In genomic region chr2:68764781-68765385, GRCh38 we compare ENCODE assay signal across 10 cellular contexts. TPM values are rescaled to one million over a fixed set of nuclear protein-coding genes. Genes with fewer than 3 reads are reported as not detected.
DNase-seq lines count a peak whose midpoint lies in the region; ATAC-seq, FAIRE-seq and TF ChIP-seq lines count a peak whose summit lies in the region.
"Had no signal": no experiment of that assay in that cellular context is flagged by ENCODE, and none has a peak within 500 bp of the region (broad histone marks: within the 10 kb centered on the region; RNA-seq: fewer than 3 reads in every experiment).

No MANE protein-coding gene starts in this region.

- POLR2A ChIA-PET in A549 (lab: Yijun Ruan, JAX): no interaction called here

- 78% methylated on average over 5 of the region's 5 CpGs for whole genome bisulfite sequencing in A549 (ENCODE audit: missing lambda C conversion rate)
- WGBS in right lobe of liver (ENCODE audit: insufficient coverage, low coverage, low lambda C conversion rate, missing lambda C conversion rate): 58% methylated on average over 5 of the region's 5 CpGs

- H3K9me3 ChIP-seq in A549 (no peaks in the 10 kb centered on the region), right lobe of liver (no peaks in the 10 kb centered on the region), kidney (ENCODE audit: control insufficient read depth in 1 of 2, low read length in 2 of 2) (no peaks in the 10 kb centered on the region)

- no peaks in the 10 kb centered on the region for H3K27me3 ChIP-seq in HL-60 (ENCODE audit: insufficient read depth, poor library complexity, severe bottlenecking)
- no peaks in the 10 kb centered on the region for H3K27me3 ChIP-seq in right lobe of liver
- H3K27me3 ChIP-seq: foreskin keratinocyte had no signal

- H3K4me3 ChIP-seq in A549 (no peak overlapping the region), HL-60 (replicated peaks; ENCODE audit: insufficient read depth, low read length) (no peak overlapping the region), right lobe of liver (no peak overlapping the region), kidney (ENCODE audit: low read length in 2 of 2) (peak overlapping the region in 1 of 2 donors; percentile 6)

- H3K36me3 Mint-ChIP-seq in activated naive CD4-positive, alpha-beta T cell treated with anti-CD3 and anti-CD28 coated beads, Interleukin-2, amount 50 U/mL, for 72 hours: peaks cover 0 to under 1% of the 10 kb centered on the region in 2 donors

- TF ChIP-seq POLR2A in A549 (IDR thresholded peaks at IDR 0.05; ENCODE audit: low read length) (no peak), right lobe of liver (IDR thresholded peaks at IDR 0.05) (no peak)

- H3K9ac ChIP-seq in kidney (ENCODE audit: low read length in 2 of 2): no peak overlapping the region

- peak overlapping the region; percentile 79 to 95 for H3K27ac Mint-ChIP-seq in activated naive CD4-positive, alpha-beta T cell treated with anti-CD3 and anti-CD28 coated beads, Interleukin-2, amount 50 U/mL, for 72 hours

- H3K9me3 Mint-ChIP-seq in activated naive CD4-positive, alpha-beta T cell treated with anti-CD3 and anti-CD28 coated beads, Interleukin-2, amount 50 U/mL, for 72 hours: no peaks in the 10 kb centered on the region
- H3K9me3 Mint-ChIP-seq: nephron had no signal

- TF ChIP-seq CTCF in A549 (IDR thresholded peaks at IDR 0.05): no peak
- no peak for TF ChIP-seq CTCF in HL-60 (IDR thresholded peaks at IDR 0.05; ENCODE audit: insufficient read depth, low read length)
- TF ChIP-seq CTCF in right lobe of liver (IDR thresholded peaks at IDR 0.05): no peak
- TF ChIP-seq CTCF in kidney (IDR thresholded peaks at IDR 0.05; ENCODE audit: borderline replicate concordance, extremely low read depth, insufficient read depth): no peak

- no peaks in the 10 kb centered on the region for H3K36me3 ChIP-seq in right lobe of liver
- H3K36me3 ChIP-seq in kidney (ENCODE audit: control insufficient read depth in 1 of 2, insufficient read depth in 2 of 2, low read length in 2 of 2): no peaks in the 10 kb centered on the region

- peak overlapping the region; percentile 27; the same call in 1 of the 3 replicates for H3K4me2 ChIP-seq in A549

- H3K4me1 ChIP-seq in A549 (no peaks in the 10 kb centered on the region), right lobe of liver (peaks cover 0 to 5% (median 0%) of the 10 kb centered on the region in 4 donors), kidney (ENCODE audit: control insufficient read depth in 1 of 2, insufficient read depth in 1 of 2, low read depth in 1 of 2, low read length in 2 of 2) (peaks cover 0 to 14% of the 10 kb centered on the region in 2 donors)

- ATAC-seq in A549: no peak
- no peak for ATAC-seq in activated naive CD4-positive, alpha-beta T cell treated with anti-CD3 and anti-CD28 coated beads, Interleukin-2, amount 50 U/mL, for 72 hours
- peak in 2 of 4 donors; percentile 9 to 28 for ATAC-seq in right lobe of liver
- no peak for ATAC-seq in GM21528 (IDR thresholded peaks at IDR 0.05; ENCODE audit: low FRiP score, unreplicated experiment)
- ATAC-seq: foreskin keratinocyte had no signal

- H3K27ac ChIP-seq in A549 (no peak overlapping the region), HL-60 (replicated peaks) (peak overlapping the region; percentile 87), right lobe of liver (peak overlapping the region in 2 of 3 donors; percentile 69 to 76), kidney (ENCODE audit: low read depth in 2 of 2, low read length in 2 of 2) (peak overlapping the region in 1 of 2 donors; percentile 41)
- H3K27ac ChIP-seq: foreskin keratinocyte had no signal

- FAIRE-seq in A549 (lab: Jason Lieb, UNC) (no peak), kidney (lab: Jason Lieb, UNC) (no peak)

- TF ChIP-seq RAD21 in A549 (conservative IDR thresholded peaks at IDR 0.05 in 1 of 2, IDR thresholded peaks at IDR 0.05 in 1 of 2): no peak

- DNase-seq in A549 (ENCODE audit: low read depth in 1 of 2, low spot score in 1 of 2) (no peak), HL-60 (ENCODE audit: low read depth in 1 of 2, low spot score in 1 of 2) (no peak), right lobe of liver (no peak), kidney (no peak), NCI-H1930 (lab: John Stamatoyannopoulos, UW) (no peak), foreskin melanocyte (no peak)
- DNase-seq in activated naive CD4-positive, alpha-beta T cell treated with anti-CD3 and anti-CD28 coated beads, Interleukin-2, amount 50 U/mL, for 72 hours (ENCODE audit: low spot score in 2 of 2): no peak
- DNase-seq: foreskin keratinocyte had no signal

- CTCF ChIA-PET in A549 (lab: Yijun Ruan, JAX): interaction anchor here (0.7 to 4.6 kb wide), 7 partner anchors 9 to 191 kb away, joined by 3 to 47 read pairs (median 3); no protein-coding TSS in a partner anchor

- intact Hi-C loops in right lobe of liver (cut with DNase I): no loop called here
- intact Hi-C loops in kidney (cut with DNase I): no loop called here

- no peak for TF ChIP-seq EP300 in A549 (IDR thresholded peaks at IDR 0.05)

TF ChIP-seq in A549, 52 proteins besides CTCF, POLR2A, EP300 and RAD21:
- TF ChIP-seq RFX5 (IDR thresholded peaks at IDR 0.05): no peak
- TF ChIP-seq, protein P1, sequence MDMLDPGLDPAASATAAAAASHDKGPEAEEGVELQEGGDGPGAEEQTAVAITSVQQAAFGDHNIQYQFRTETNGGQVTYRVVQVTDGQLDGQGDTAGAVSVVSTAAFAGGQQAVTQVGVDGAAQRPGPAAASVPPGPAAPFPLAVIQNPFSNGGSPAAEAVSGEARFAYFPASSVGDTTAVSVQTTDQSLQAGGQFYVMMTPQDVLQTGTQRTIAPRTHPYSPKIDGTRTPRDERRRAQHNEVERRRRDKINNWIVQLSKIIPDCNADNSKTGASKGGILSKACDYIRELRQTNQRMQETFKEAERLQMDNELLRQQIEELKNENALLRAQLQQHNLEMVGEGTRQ (IDR thresholded peaks at IDR 0.05): no peak
- TF ChIP-seq EHF (CRISPR knock-in tag; IDR thresholded peaks at IDR 0.05): no peak
- no peak for TF ChIP-seq CEBPB (IDR thresholded peaks at IDR 0.05)
- TF ChIP-seq ELK1 (IDR thresholded peaks at IDR 0.05; ENCODE audit: low read depth, low read length): no peak
- no peak for TF ChIP-seq SMC3 (IDR thresholded peaks at IDR 0.05)
- TF ChIP-seq MAX (IDR thresholded peaks at IDR 0.05): no peak
- TF ChIP-seq MYC (IDR thresholded peaks at IDR 0.05; ENCODE audit: borderline replicate concordance, low read length): no peak
- no peak for TF ChIP-seq BHLHE40 (IDR thresholded peaks at IDR 0.05; ENCODE audit: low read depth, low read length)
- no peak for TF ChIP-seq CHD4 (IDR thresholded peaks at IDR 0.05; ENCODE audit: borderline replicate concordance)
- TF ChIP-seq JUN (IDR thresholded peaks at IDR 0.05): no peak

RNA-seq across cellular contexts. Expression of gene ARHGAP25, which starts 30.3 kb away (rescaled TPM):
- polyA plus RNA-seq in A549 (2011; rRNA removed) (2.2 and 2.4 TPM in 2 replicates), A549 (2017; fragmentation: RNase III; extraction: RNeasy Plus Mini Kit Qiagen cat#74134 plus additional on column Dnase treatment) (0.50 to 0.65 TPM (median 0.52 TPM) in 3 replicates), kidney (ENCODE audit: insufficient read depth, low read depth, low replicate concordance) (6.3 TPM)
- 0.17 and 0.21 TPM in 2 replicates for polyA plus RNA-seq in A549 (2012; cell fraction: cytosol; rRNA removed)
- 0.13 and 0.36 TPM in 2 replicates for polyA plus RNA-seq in A549 (2012; cell fraction: nucleus; rRNA removed)
- polyA minus RNA-seq in A549 (2011; rRNA and poly(A)+ RNA removed): 3.0 and 5.5 TPM in 2 replicates
- total RNA-seq in activated naive CD4-positive, alpha-beta T cell treated with anti-CD3 and anti-CD28 coated beads, Interleukin-2, amount 50 U/mL, for 72 hours: 10 to 100 TPM; 37.7 to 43.0 TPM
- total RNA-seq in right lobe of liver (1 to 10 TPM; 3.3 to 9.8 (median 5.0) TPM), kidney (20.4 TPM)

Comparison
In these comparisons a context has a peak if more than half of its experiments do, and no peak if none do; other contexts are left out.
1. H3K27ac ChIP-seq: peak in HL-60 (single experiment) and right lobe of liver (2 of 3); none in A549 (0 of 2).